27 cellular contexts compared by ENCODE assay signal in the genomic region with DNA sequence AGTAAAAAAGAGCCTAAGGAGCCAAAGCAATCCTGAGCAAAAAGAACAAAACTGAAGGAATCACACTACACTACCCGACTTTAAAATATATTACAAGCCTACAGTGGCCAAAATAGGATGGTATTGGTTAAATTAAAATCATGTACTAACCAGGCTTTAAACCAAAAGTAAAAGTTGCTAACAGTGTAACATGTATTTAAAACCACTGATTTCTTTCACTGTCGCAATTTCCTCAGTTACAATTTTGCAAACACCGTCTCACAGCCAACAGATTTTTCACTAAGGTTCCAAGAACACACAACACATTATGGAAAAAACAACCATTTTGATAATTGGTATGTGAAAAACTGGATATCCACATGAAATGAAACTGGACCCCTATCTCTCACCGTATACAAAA.
DNase-seq lines count a peak whose midpoint lies in the region; ATAC-seq and TF ChIP-seq lines count a peak whose summit lies in the region.
"Had no signal": no experiment of that assay in that cellular context is flagged by ENCODE, and none has a peak within 500 bp of the region (broad histone marks: within the 10 kb centered on the region; RNA-seq: fewer than 3 reads in every experiment).

No MANE protein-coding gene starts in this region.

- no peaks in the 10 kb centered on the region for H3F3A ChIP-seq in GM23338 (replicated peaks; ENCODE audit: low read depth)

- H3K4me1 Mint-ChIP-seq in GM23338: peaks cover 11% of the 10 kb centered on the region
- H3K4me1 Mint-ChIP-seq in T-helper 17 cell: peaks cover 33% of the 10 kb centered on the region
- H3K4me1 Mint-ChIP-seq in Caco-2 (ENCODE audit: low read depth, unreplicated experiment): peaks cover 9% of the 10 kb centered on the region
- H3K4me1 Mint-ChIP-seq in naive thymus-derived CD4-positive, alpha-beta T cell: peaks cover 27 to 63% (median 51%) of the 10 kb centered on the region in 7 donors

- ATAC-seq in GM23338 (no peak), T-helper 17 cell (no peak), GM18861 (IDR thresholded peaks at IDR 0.05; ENCODE audit: unreplicated experiment) (no peak), esophagus mucosa (no peak)
- ATAC-seq in naive thymus-derived CD4-positive, alpha-beta T cell: no peak
- ATAC-seq: activated T-cell treated with anti-CD3 and anti-CD28 coated beads, Interleukin-2, amount 50 U/mL, for 72 hours; gastrocnemius medialis; pancreas; sciatic nerve had no signal

- H3K4me3 Mint-ChIP-seq in GM23338: no peak overlapping the region
- peak overlapping the region; percentile 37 for H3K4me3 Mint-ChIP-seq in T-helper 17 cell
- no peak overlapping the region for H3K4me3 Mint-ChIP-seq in Caco-2 (ENCODE audit: unreplicated experiment)
- H3K4me3 Mint-ChIP-seq in naive thymus-derived CD4-positive, alpha-beta T cell: peak overlapping the region in 2 of 10 donors; percentile 7 to 46
- H3K4me3 Mint-ChIP-seq: memory B cell had no signal

- no TSS peak for BruUV-seq in Caco-2 (replicated peaks; lab: Mats Ljungman, UMichigan)

- no peaks in the 10 kb centered on the region for H3K27me3 ChIP-seq in GM23338 (ENCODE audit: insufficient read depth)
- no peaks in the 10 kb centered on the region for H3K27me3 ChIP-seq in Caco-2 (replicated peaks; ENCODE audit: control insufficient read depth, insufficient read depth, low read length)
- H3K27me3 ChIP-seq in naive thymus-derived CD4-positive, alpha-beta T cell (ENCODE audit: control insufficient read depth in 2 of 2, insufficient read depth in 2 of 2, low read length in 2 of 2): no peaks in the 10 kb centered on the region
- H3K27me3 ChIP-seq: cardiac muscle cell, gastrocnemius medialis, pancreas, testis had no signal

- peaks cover 100% of the 10 kb centered on the region for H3K79me2 ChIP-seq in GM23338 (replicated peaks; ENCODE audit: insufficient read depth)

- intact Hi-C loops in Caco-2 (cut with micrococcal nuclease; ENCODE audit: unreplicated experiment): no loop called here
- intact Hi-C loops in naive thymus-derived CD4-positive, alpha-beta T cell (cut with micrococcal nuclease): no loop called here

- H3K36me3 ChIP-seq in GM23338 (ENCODE audit: insufficient read depth): no peaks in the 10 kb centered on the region
- no peaks in the 10 kb centered on the region for H3K36me3 ChIP-seq in Caco-2 (ENCODE audit: control insufficient read depth, insufficient read depth, low read length)
- no peaks in the 10 kb centered on the region for H3K36me3 ChIP-seq in naive thymus-derived CD4-positive, alpha-beta T cell (ENCODE audit: control insufficient read depth in 2 of 3, insufficient read depth in 3 of 3, low read length in 3 of 3)
- H3K36me3 ChIP-seq: cardiac muscle cell, gastrocnemius medialis, HAP-1, pancreas had no signal

- DNase-seq in AG10803 (ENCODE audit: low read depth) (peak; percentile 8), GM23338 (ENCODE audit: low spot score) (no peak), T-helper 17 cell (no peak), fibroblast of villous mesenchyme (ENCODE audit: low read depth) (peak; percentile 30), Caco-2 (no peak)
- no peak for DNase-seq in naive thymus-derived CD4-positive, alpha-beta T cell
- DNase-seq: activated T-cell treated with anti-CD3 and anti-CD28 coated beads, Interleukin-2, amount 50 U/mL, for 72 hours; amygdala; DMS79 treated with DMSO at 0.1 percent for 48 hours; erythroblast; gastrocnemius medialis; KBM-7; kidney; NCI-H1048; NCI-H2029; NCI-H226; NCI-H774; pancreas; stimulated activated CD4-positive, alpha-beta T cell treated with anti-CD3 and anti-CD28 coated beads, Interleukin-15, amount 100 ng/mL, for 24 hours; T1000; testis had no signal

- H3K27me3 Mint-ChIP-seq in GM23338 (ENCODE audit: insufficient read depth, low read depth, poor library complexity) (no peaks in the 10 kb centered on the region), T-helper 17 cell (no peaks in the 10 kb centered on the region), Caco-2 (ENCODE audit: insufficient read depth, unreplicated experiment) (no peaks in the 10 kb centered on the region)
- no peaks in the 10 kb centered on the region for H3K27me3 Mint-ChIP-seq in naive thymus-derived CD4-positive, alpha-beta T cell
- H3K27me3 Mint-ChIP-seq: memory B cell had no signal

- no peak overlapping the region for H2AFZ ChIP-seq in GM23338

- peaks cover 10% of the 10 kb centered on the region; the same call in 1 of the 2 replicates for H4K20me1 ChIP-seq in GM23338 (replicated peaks; ENCODE audit: insufficient read depth)

- H3K36me3 Mint-ChIP-seq in GM23338 (ENCODE audit: low read depth): no peaks in the 10 kb centered on the region; the same call in 2 of the 3 replicates
- H3K36me3 Mint-ChIP-seq in T-helper 17 cell (ENCODE audit: low read depth): peaks cover 5% of the 10 kb centered on the region
- H3K36me3 Mint-ChIP-seq in Caco-2 (ENCODE audit: insufficient read depth, unreplicated experiment): peaks cover 33% of the 10 kb centered on the region
- peaks cover 3 to 36% (median 24%) of the 10 kb centered on the region in 5 donors for H3K36me3 Mint-ChIP-seq in naive thymus-derived CD4-positive, alpha-beta T cell

- H3K4me3 ChIP-seq in AG10803 (ENCODE audit: low read length) (no peak overlapping the region), GM23338 (no peak overlapping the region), fibroblast of villous mesenchyme (ENCODE audit: low read depth, low read length) (no peak overlapping the region), Caco-2 (ENCODE audit: low read depth, low read length) (no peak overlapping the region)
- H3K4me3 ChIP-seq in naive thymus-derived CD4-positive, alpha-beta T cell (ENCODE audit: low read length): no peak overlapping the region
- H3K4me3 ChIP-seq: cardiac muscle cell, gastrocnemius medialis, HAP-1, pancreas, testis had no signal

- H3K9me3 Mint-ChIP-seq in GM23338: no peaks in the 10 kb centered on the region
- peaks cover 29% of the 10 kb centered on the region for H3K9me3 Mint-ChIP-seq in Caco-2 (ENCODE audit: unreplicated experiment)
- H3K9me3 Mint-ChIP-seq in naive thymus-derived CD4-positive, alpha-beta T cell: peaks cover 0 to 34% (median 15%) of the 10 kb centered on the region in 11 donors

- H3K27ac Mint-ChIP-seq in GM23338 (no peak overlapping the region), T-helper 17 cell (no peak overlapping the region), Caco-2 (ENCODE audit: unreplicated experiment) (no peak overlapping the region)
- peak overlapping the region in 3 of 9 donors; percentile 25 to 78 (median 30) for H3K27ac Mint-ChIP-seq in naive thymus-derived CD4-positive, alpha-beta T cell
- H3K27ac Mint-ChIP-seq: activated T-cell treated with anti-CD3 and anti-CD28 coated beads, Interleukin-2, amount 50 U/mL, for 72 hours; memory B cell had no signal

- H3K9me2 ChIP-seq in GM23338 (ENCODE audit: insufficient read depth): no peaks in the 10 kb centered on the region

- CTCF ChIA-PET in Caco-2 (lab: Charles Lee): no interaction called here
- CTCF ChIA-PET in naive thymus-derived CD4-positive, alpha-beta T cell (lab: Charles Lee): no interaction called here

- TF ChIP-seq CTCF in AG10803 (conservative IDR thresholded peaks at IDR 0.05; ENCODE audit: low read length): no peak
- no peak for TF ChIP-seq CTCF in GM23338 (conservative IDR thresholded peaks at IDR 0.05; ENCODE audit: low read depth in 2 of 2)
- TF ChIP-seq CTCF in fibroblast of villous mesenchyme (IDR thresholded peaks at IDR 0.05; ENCODE audit: insufficient read depth, low read depth, low read length): no peak
- TF ChIP-seq CTCF in Caco-2 (IDR thresholded peaks at IDR 0.05; ENCODE audit: insufficient read depth in 1 of 2, low read depth in 1 of 2, low read length in 1 of 2, severe bottlenecking in 1 of 2, unreplicated experiment in 1 of 2): no peak

- peak overlapping the region; percentile 39; the same call in 1 of the 2 replicates for H3K27ac ChIP-seq in GM23338 (ENCODE audit: low read depth)
- no peak overlapping the region for H3K27ac ChIP-seq in naive thymus-derived CD4-positive, alpha-beta T cell (ENCODE audit: low read depth, low read length)
- H3K27ac ChIP-seq: cardiac muscle cell, gastrocnemius medialis, pancreas, testis had no signal

- H3K9me3 ChIP-seq in T-helper 17 cell (ENCODE audit: control insufficient read depth, low read length, poor library complexity, severe bottlenecking) (no peaks in the 10 kb centered on the region), Caco-2 (no peaks in the 10 kb centered on the region)
- no peaks in the 10 kb centered on the region for H3K9me3 ChIP-seq in naive thymus-derived CD4-positive, alpha-beta T cell (ENCODE audit: control insufficient read depth in 2 of 3, low read length in 3 of 3)
- H3K9me3 ChIP-seq: gastrocnemius medialis, HAP-1, pancreas, testis had no signal

- no peak overlapping the region for H3K4me2 ChIP-seq in GM23338

- POLR2A ChIA-PET in Caco-2 (lab: Charles Lee): no interaction called here
- POLR2A ChIA-PET in naive thymus-derived CD4-positive, alpha-beta T cell (lab: Charles Lee): no interaction called here

- H3K4me1 ChIP-seq in GM23338 (ENCODE audit: insufficient read depth): peaks cover 11% of the 10 kb centered on the region; the same call in 1 of the 2 replicates
- peaks cover 6% of the 10 kb centered on the region for H3K4me1 ChIP-seq in Caco-2
- peaks cover 12 to 15% of the 10 kb centered on the region in 2 donors for H3K4me1 ChIP-seq in naive thymus-derived CD4-positive, alpha-beta T cell (ENCODE audit: control insufficient read depth in 2 of 2, insufficient read depth in 2 of 2, low read length in 2 of 2)
- H3K4me1 ChIP-seq: pancreas, testis had no signal

TF ChIP-seq in GM23338, 12 proteins besides CTCF, POLR2A, EP300 and RAD21 (continues in another document):
- TF ChIP-seq ZNF114 (CRISPR knock-in tag; IDR thresholded peaks at IDR 0.05) (no peak), NANOG (IDR thresholded peaks at IDR 0.05; ENCODE audit: borderline replicate concordance) (no peak), POLR2AphosphoS5 (IDR thresholded peaks at IDR 0.05; ENCODE audit: low read depth) (no peak), STAT1 (IDR thresholded peaks at IDR 0.05; ENCODE audit: unreplicated experiment) (no peak), CREB1 (CRISPR knock-in tag; IDR thresholded peaks at IDR 0.05; ENCODE audit: low read depth) (no peak), JUNB (IDR thresholded peaks at IDR 0.05; ENCODE audit: unreplicated experiment) (no peak), EZH2phosphoT487 (IDR thresholded peaks at IDR 0.05; ENCODE audit: unreplicated experiment) (no peak)
- TF ChIP-seq, protein P1, sequence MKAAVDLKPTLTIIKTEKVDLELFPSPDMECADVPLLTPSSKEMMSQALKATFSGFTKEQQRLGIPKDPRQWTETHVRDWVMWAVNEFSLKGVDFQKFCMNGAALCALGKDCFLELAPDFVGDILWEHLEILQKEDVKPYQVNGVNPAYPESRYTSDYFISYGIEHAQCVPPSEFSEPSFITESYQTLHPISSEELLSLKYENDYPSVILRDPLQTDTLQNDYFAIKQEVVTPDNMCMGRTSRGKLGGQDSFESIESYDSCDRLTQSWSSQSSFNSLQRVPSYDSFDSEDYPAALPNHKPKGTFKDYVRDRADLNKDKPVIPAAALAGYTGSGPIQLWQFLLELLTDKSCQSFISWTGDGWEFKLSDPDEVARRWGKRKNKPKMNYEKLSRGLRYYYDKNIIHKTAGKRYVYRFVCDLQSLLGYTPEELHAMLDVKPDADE (IDR thresholded peaks at IDR 0.05): no peak

Comparison
In these comparisons a context has a peak if more than half of its experiments do, and no peak if none do; other contexts are left out.
1. DNase-seq: peak in AG10803 (single experiment) and fibroblast of villous mesenchyme (single experiment); none in GM23338 (single experiment), T-helper 17 cell (0 of 3), Caco-2 (0 of 2) and naive thymus-derived CD4-positive, alpha-beta T cell (0 of 9).